In genomic region chr7:74372511-74373111, GRCh38 we compare ENCODE assay signal across 1 cellular context.
TF ChIP-seq lines count a peak whose summit lies in the region.

No MANE protein-coding gene starts in this region.

TF ChIP-seq in WTC11, 78 proteins besides CTCF, POLR2A, EP300 and RAD21 (continued from another document):
- TF ChIP-seq, protein P1, sequence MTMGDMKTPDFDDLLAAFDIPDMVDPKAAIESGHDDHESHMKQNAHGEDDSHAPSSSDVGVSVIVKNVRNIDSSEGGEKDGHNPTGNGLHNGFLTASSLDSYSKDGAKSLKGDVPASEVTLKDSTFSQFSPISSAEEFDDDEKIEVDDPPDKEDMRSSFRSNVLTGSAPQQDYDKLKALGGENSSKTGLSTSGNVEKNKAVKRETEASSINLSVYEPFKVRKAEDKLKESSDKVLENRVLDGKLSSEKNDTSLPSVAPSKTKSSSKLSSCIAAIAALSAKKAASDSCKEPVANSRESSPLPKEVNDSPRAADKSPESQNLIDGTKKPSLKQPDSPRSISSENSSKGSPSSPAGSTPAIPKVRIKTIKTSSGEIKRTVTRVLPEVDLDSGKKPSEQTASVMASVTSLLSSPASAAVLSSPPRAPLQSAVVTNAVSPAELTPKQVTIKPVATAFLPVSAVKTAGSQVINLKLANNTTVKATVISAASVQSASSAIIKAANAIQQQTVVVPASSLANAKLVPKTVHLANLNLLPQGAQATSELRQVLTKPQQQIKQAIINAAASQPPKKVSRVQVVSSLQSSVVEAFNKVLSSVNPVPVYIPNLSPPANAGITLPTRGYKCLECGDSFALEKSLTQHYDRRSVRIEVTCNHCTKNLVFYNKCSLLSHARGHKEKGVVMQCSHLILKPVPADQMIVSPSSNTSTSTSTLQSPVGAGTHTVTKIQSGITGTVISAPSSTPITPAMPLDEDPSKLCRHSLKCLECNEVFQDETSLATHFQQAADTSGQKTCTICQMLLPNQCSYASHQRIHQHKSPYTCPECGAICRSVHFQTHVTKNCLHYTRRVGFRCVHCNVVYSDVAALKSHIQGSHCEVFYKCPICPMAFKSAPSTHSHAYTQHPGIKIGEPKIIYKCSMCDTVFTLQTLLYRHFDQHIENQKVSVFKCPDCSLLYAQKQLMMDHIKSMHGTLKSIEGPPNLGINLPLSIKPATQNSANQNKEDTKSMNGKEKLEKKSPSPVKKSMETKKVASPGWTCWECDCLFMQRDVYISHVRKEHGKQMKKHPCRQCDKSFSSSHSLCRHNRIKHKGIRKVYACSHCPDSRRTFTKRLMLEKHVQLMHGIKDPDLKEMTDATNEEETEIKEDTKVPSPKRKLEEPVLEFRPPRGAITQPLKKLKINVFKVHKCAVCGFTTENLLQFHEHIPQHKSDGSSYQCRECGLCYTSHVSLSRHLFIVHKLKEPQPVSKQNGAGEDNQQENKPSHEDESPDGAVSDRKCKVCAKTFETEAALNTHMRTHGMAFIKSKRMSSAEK (CRISPR knock-in tag; IDR thresholded peaks at IDR 0.05; ENCODE audit: borderline replicate concordance): no peak
- TF ChIP-seq TEAD4 (CRISPR knock-in tag; IDR thresholded peaks at IDR 0.05) (no peak), EMX1 (CRISPR knock-in tag; IDR thresholded peaks at IDR 0.05) (no peak), CREB1 (CRISPR knock-in tag; IDR thresholded peaks at IDR 0.05) (no peak), KAT7 (CRISPR knock-in tag; IDR thresholded peaks at IDR 0.05; ENCODE audit: borderline replicate concordance) (no peak), MLX (CRISPR knock-in tag; IDR thresholded peaks at IDR 0.05) (no peak), PRRX2 (CRISPR knock-in tag; IDR thresholded peaks at IDR 0.05) (no peak)
- TF ChIP-seq, protein P2, sequence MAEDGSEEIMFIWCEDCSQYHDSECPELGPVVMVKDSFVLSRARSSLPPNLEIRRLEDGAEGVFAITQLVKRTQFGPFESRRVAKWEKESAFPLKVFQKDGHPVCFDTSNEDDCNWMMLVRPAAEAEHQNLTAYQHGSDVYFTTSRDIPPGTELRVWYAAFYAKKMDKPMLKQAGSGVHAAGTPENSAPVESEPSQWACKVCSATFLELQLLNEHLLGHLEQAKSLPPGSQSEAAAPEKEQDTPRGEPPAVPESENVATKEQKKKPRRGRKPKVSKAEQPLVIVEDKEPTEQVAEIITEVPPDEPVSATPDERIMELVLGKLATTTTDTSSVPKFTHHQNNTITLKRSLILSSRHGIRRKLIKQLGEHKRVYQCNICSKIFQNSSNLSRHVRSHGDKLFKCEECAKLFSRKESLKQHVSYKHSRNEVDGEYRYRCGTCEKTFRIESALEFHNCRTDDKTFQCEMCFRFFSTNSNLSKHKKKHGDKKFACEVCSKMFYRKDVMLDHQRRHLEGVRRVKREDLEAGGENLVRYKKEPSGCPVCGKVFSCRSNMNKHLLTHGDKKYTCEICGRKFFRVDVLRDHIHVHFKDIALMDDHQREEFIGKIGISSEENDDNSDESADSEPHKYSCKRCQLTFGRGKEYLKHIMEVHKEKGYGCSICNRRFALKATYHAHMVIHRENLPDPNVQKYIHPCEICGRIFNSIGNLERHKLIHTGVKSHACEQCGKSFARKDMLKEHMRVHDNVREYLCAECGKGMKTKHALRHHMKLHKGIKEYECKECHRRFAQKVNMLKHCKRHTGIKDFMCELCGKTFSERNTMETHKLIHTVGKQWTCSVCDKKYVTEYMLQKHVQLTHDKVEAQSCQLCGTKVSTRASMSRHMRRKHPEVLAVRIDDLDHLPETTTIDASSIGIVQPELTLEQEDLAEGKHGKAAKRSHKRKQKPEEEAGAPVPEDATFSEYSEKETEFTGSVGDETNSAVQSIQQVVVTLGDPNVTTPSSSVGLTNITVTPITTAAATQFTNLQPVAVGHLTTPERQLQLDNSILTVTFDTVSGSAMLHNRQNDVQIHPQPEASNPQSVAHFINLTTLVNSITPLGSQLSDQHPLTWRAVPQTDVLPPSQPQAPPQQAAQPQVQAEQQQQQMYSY (CRISPR knock-in tag; IDR thresholded peaks at IDR 0.05): no peak
TF ChIP-seq in WTC11: peak in this region for 0.
